ENCODE assay signal across 1 cellular context in genomic region chr9:114159562-114160145, GRCh38.
TF ChIP-seq lines count a peak whose summit lies in the region.

No MANE protein-coding gene starts in this region.

TF ChIP-seq in GM23338, 12 proteins besides CTCF, POLR2A, EP300 and RAD21 (continued from another document):
- TF ChIP-seq EZH2 (IDR thresholded peaks at IDR 0.05; ENCODE audit: low read depth, unreplicated experiment): no peak
TF ChIP-seq in GM23338: peak in this region for 0.
